In genomic region chr18:69996417-69996816, GRCh38 we compare ENCODE assay signal across 28 cellular contexts. TPM values are rescaled to one million over a fixed set of nuclear protein-coding genes. Genes with fewer than 3 reads are reported as not detected.
"Had no signal": no experiment of that assay in that cellular context is flagged by ENCODE, and none has a peak within 500 bp of the region (broad histone marks: within the 10 kb centered on the region; RNA-seq: fewer than 3 reads in every experiment).

No MANE protein-coding gene starts in this region.

- H3K4me1 Mint-ChIP-seq: naive B cell; stimulated activated effector memory CD8-positive, alpha-beta T cell treated with anti-CD3 and anti-CD28 coated beads, Interleukin-12 subunit alpha, Interleukin-12 subunit beta, amount 100 ng/mL, for 72 hours had no signal

- H3K27me3 Mint-ChIP-seq: naive B cell; stimulated activated naive CD8-positive, alpha-beta T cell treated with anti-CD3 and anti-CD28 coated beads, Interleukin-15, amount 100 ng/mL, for 72 hours had no signal

- ATAC-seq: natural killer cell; pancreas; right cardiac atrium; sciatic nerve; stimulated activated effector memory CD8-positive, alpha-beta T cell treated with anti-CD3 and anti-CD28 coated beads, Interleukin-12 subunit alpha, Interleukin-12 subunit beta, amount 100 ng/mL, for 72 hours; stimulated activated naive CD8-positive, alpha-beta T cell treated with anti-CD3 and anti-CD28 coated beads, Interleukin-15, amount 100 ng/mL, for 72 hours had no signal

- H3K9me3 Mint-ChIP-seq: natural killer cell; stimulated activated effector memory CD8-positive, alpha-beta T cell treated with anti-CD3 and anti-CD28 coated beads, Interleukin-12 subunit alpha, Interleukin-12 subunit beta, amount 100 ng/mL, for 72 hours had no signal

- H3K4me2 ChIP-seq: hepatocyte had no signal

- H3K4me1 ChIP-seq: prostate gland, vagina had no signal

- DNase-seq: islet precursor cell; left ventricle myocardium inferior; mesendoderm; naive B cell; natural killer cell; nephron progenitor cell; pancreas; posterior cingulate gyrus; retina; right cardiac atrium; stimulated activated CD4-positive, alpha-beta T cell treated with anti-CD3 and anti-CD28 coated beads, Interleukin-12 subunit alpha, Interleukin-12 subunit beta, amount 100 ng/mL, for 4 hours; stimulated activated CD4-positive, alpha-beta T cell treated with anti-CD3 and anti-CD28 coated beads, Interleukin-15, amount 100 ng/mL, for 24 hours; stimulated activated CD4-positive, alpha-beta T cell treated with anti-CD3 and anti-CD28 coated beads, Interleukin-2, amount 100 ng/mL, for 24 hours; stimulated activated CD4-positive, alpha-beta T cell treated with anti-CD3 and anti-CD28 coated beads, Interleukin-4, amount 100 ng/mL, for 1 hour; stimulated activated naive CD4-positive, alpha-beta T cell; stimulated activated naive CD8-positive, alpha-beta T cell treated with anti-CD3 and anti-CD28 coated beads, Interleukin-15, amount 100 ng/mL, for 72 hours; substantia nigra; transverse colon; upper lobe of left lung had no signal

- H3K27me3 ChIP-seq: hepatocyte, pancreas, transverse colon, upper lobe of left lung, vagina had no signal

- H2AFZ ChIP-seq: hepatocyte had no signal

- H3K79me2 ChIP-seq: hepatocyte had no signal

- FAIRE-seq: pancreas had no signal

- H3K27ac ChIP-seq: hepatocyte, left ventricle myocardium inferior, pancreas, prostate gland, skin epidermis, transverse colon, upper lobe of left lung, vagina had no signal

- H3K4me3 Mint-ChIP-seq: mesothelial cell of epicardium; natural killer cell; nephron progenitor cell; stimulated activated effector memory CD8-positive, alpha-beta T cell treated with anti-CD3 and anti-CD28 coated beads, Interleukin-12 subunit alpha, Interleukin-12 subunit beta, amount 100 ng/mL, for 72 hours; stimulated activated naive CD8-positive, alpha-beta T cell treated with anti-CD3 and anti-CD28 coated beads, Interleukin-15, amount 100 ng/mL, for 72 hours had no signal

- H3K9me3 ChIP-seq: left ventricle myocardium inferior, prostate gland, transverse colon, upper lobe of left lung, vagina had no signal

- H3K27ac Mint-ChIP-seq: mesothelial cell of epicardium; natural killer cell; stimulated activated effector memory CD8-positive, alpha-beta T cell treated with anti-CD3 and anti-CD28 coated beads, Interleukin-12 subunit alpha, Interleukin-12 subunit beta, amount 100 ng/mL, for 72 hours had no signal

- H3K36me3 ChIP-seq: pancreas, prostate gland, transverse colon, upper lobe of left lung, vagina had no signal

- H3K4me3 ChIP-seq: hepatocyte, left ventricle myocardium inferior, lung, pancreas, prostate gland, skin epidermis, transverse colon, upper lobe of left lung, vagina had no signal

RNA-seq across cellular contexts. Expression of gene CD226, which starts 48.7 kb away (rescaled TPM):
- total RNA-seq: kidney epithelial cell had no signal
- polyA plus RNA-seq: hepatocyte had no signal
